Comparison of ENCODE assay signal across 7 cellular contexts in genomic region chr1:161792740-161793139, GRCh38. TPM values are rescaled to one million over a fixed set of nuclear protein-coding genes. Genes with fewer than 3 reads are reported as not detected.
DNase-seq lines count a peak whose midpoint lies in the region; ATAC-seq and TF ChIP-seq lines count a peak whose summit lies in the region.

No MANE protein-coding gene starts in this region.

- H3K36me3 ChIP-seq in HEK293 (ENCODE audit: control insufficient read depth in 2 of 2, insufficient read depth in 1 of 2, low read length in 2 of 2) (peaks cover 21 to 42% of the 10 kb centered on the region in 2 experiments), osteoblast (ENCODE audit: insufficient read depth, low read length) (peaks cover 10% of the 10 kb centered on the region)

- no peaks in the 10 kb centered on the region for H4K20me1 ChIP-seq in osteoblast (ENCODE audit: insufficient read depth, low read length)

- no peaks in the 10 kb centered on the region for H3K79me2 ChIP-seq in osteoblast (ENCODE audit: insufficient read depth, low read length)

- POLR2A ChIA-PET in HEK293 (lab: Yijun Ruan, JAX), result interaction anchor here (1.0 to 1.6 kb wide), 2 partner anchors 231 to 245 kb away, joined by 3 to 17 read pairs; partner anchors contain the start of gene OLFML2B

- H3K4me1 ChIP-seq in HEK293 (ENCODE audit: control insufficient read depth, insufficient read depth, low read length) (no peaks in the 10 kb centered on the region), osteoblast (ENCODE audit: insufficient read depth, low read length) (peaks cover 9% of the 10 kb centered on the region)

- no peaks in the 10 kb centered on the region for H3K27me3 ChIP-seq in osteoblast (ENCODE audit: insufficient read depth, low read length)

- no peak for ATAC-seq in HG03439 (IDR thresholded peaks at IDR 0.05; ENCODE audit: unreplicated experiment)

- peak; percentile 49; the same call in 1 of the 2 replicates for TF ChIP-seq CTCF in HEK293 (tag by site-specific recombination; IDR thresholded peaks at IDR 0.05)
- TF ChIP-seq CTCF in fibroblast of pulmonary artery (IDR thresholded peaks at IDR 0.05; ENCODE audit: low read length, missing control alignments), result peak; percentile 55
- peak; percentile 64 for TF ChIP-seq CTCF in osteoblast (IDR thresholded peaks at IDR 0.05; ENCODE audit: extremely low read depth, low read depth, low read length)

- H3K27ac ChIP-seq in HEK293 (ENCODE audit: extremely low read depth, low read depth, low read length) (no peak overlapping the region), osteoblast (ENCODE audit: low read depth, low read length) (peak overlapping the region; percentile 36)

- H3K9me3 ChIP-seq in HEK293 (ENCODE audit: control insufficient read depth, insufficient read depth, low read depth, low read length) (no peaks in the 10 kb centered on the region), osteoblast (ENCODE audit: low read depth, low read length) (no peaks in the 10 kb centered on the region)

- H3K4me2 ChIP-seq in osteoblast (ENCODE audit: insufficient read depth, low read length), result no peak overlapping the region

- CTCF ChIA-PET in HEK293 (lab: Yijun Ruan, JAX), result interaction anchor here (0.6 to 11.4 kb wide), 42 partner anchors 8 to 802 kb away, joined by 3 to 239 read pairs (median 4); partner anchors contain the start of genes C1orf226, DUSP12 and OLFML2B

- no peak overlapping the region for H2AFZ ChIP-seq in osteoblast (ENCODE audit: low read length)

- no peak overlapping the region for H3K4me3 ChIP-seq in HEK293 (ENCODE audit: low read depth, low read length)
- H3K4me3 ChIP-seq in fibroblast of pulmonary artery (replicated peaks; ENCODE audit: low read depth, low read length), result no peak overlapping the region
- no peak overlapping the region for H3K4me3 ChIP-seq in osteoblast (ENCODE audit: insufficient read depth, low read length)

- peak; percentile 95 for DNase-seq in ELR (ENCODE audit: low read depth)
- peak; percentile 47 for DNase-seq in NCI-H146 treated with DMSO at 0.1 percent for 48 hours (lab: John Stamatoyannopoulos, UW; ENCODE audit: unreplicated experiment)
- DNase-seq in SW480 (ENCODE audit: low spot score), result peak; percentile 64
- peak; percentile 82 for DNase-seq in fibroblast of pulmonary artery (ENCODE audit: low read depth)
- no peak for DNase-seq in osteoblast (ENCODE audit: insufficient read length, low spot score, missing footprints)

TF ChIP-seq in HEK293, 187 proteins besides CTCF, POLR2A, EP300 and RAD21:
- 0 out of 2 replicates have a peak, but pooled peaks have one; percentile 25 for TF ChIP-seq ZNF629 (tag by site-specific recombination; IDR thresholded peaks at IDR 0.05)
- no peak for TF ChIP-seq SETDB1 (IDR thresholded peaks at IDR 0.05; ENCODE audit: insufficient read length, low read length)
- no peak for TF ChIP-seq BCL11A (tag by site-specific recombination; IDR thresholded peaks at IDR 0.05; ENCODE audit: low read depth)
- peak; percentile 77; the same call in 1 of the 2 replicates for TF ChIP-seq ZNF660 (tag by site-specific recombination; IDR thresholded peaks at IDR 0.05)
- TF ChIP-seq ZNF544 (tag by site-specific recombination; IDR thresholded peaks at IDR 0.05), result no peak
- TF ChIP-seq ZNF654 (tag by site-specific recombination; IDR thresholded peaks at IDR 0.05; ENCODE audit: low read depth), result peak; percentile 78
- TF ChIP-seq ZNF423 (tag by site-specific recombination; IDR thresholded peaks at IDR 0.05), result no peak

RNA-seq across cellular contexts. Expression of gene ATF6, which starts 26.6 kb away (rescaled TPM):
- 28.6 and 30.1 TPM in 2 replicates for total RNA-seq in osteoblast

RNA-seq across cellular contexts. Expression of gene DUSP12, which starts 43.2 kb away (rescaled TPM):
- total RNA-seq in osteoblast, result 20.6 and 32.1 TPM in 2 replicates
